16 cellular contexts compared by ENCODE assay signal in genomic region chr12:27573972-27574371, GRCh38. TPM values are rescaled to one million over a fixed set of nuclear protein-coding genes. Genes with fewer than 3 reads are reported as not detected.
DNase-seq lines count a peak whose midpoint lies in the region; ATAC-seq, FAIRE-seq and TF ChIP-seq lines count a peak whose summit lies in the region.
"Had no signal": no experiment of that assay in that cellular context is flagged by ENCODE, and none has a peak within 500 bp of the region (broad histone marks: within the 10 kb centered on the region; RNA-seq: fewer than 3 reads in every experiment).

No MANE protein-coding gene starts in this region.

- no peaks in the 10 kb centered on the region for H4K20me1 ChIP-seq in hepatocyte (ENCODE audit: insufficient read depth, poor library complexity, severe bottlenecking)

- TF ChIP-seq CTCF in epithelial cell of esophagus (IDR thresholded peaks at IDR 0.05; ENCODE audit: insufficient read depth, low read depth, low read length, missing control alignments) (no peak), psoas muscle (IDR thresholded peaks at IDR 0.05) (no peak), hepatocyte (IDR thresholded peaks at IDR 0.05; ENCODE audit: poor library complexity) (no peak)

- peak; percentile 98 for FAIRE-seq in RCC 7860 (lab: Jason Lieb, UNC)

- H3K9me2 ChIP-seq in hepatocyte (replicated peaks; ENCODE audit: insufficient read depth): no peaks in the 10 kb centered on the region

- H3K27ac ChIP-seq in psoas muscle (peak overlapping the region; percentile 14), hepatocyte (no peak overlapping the region)
- no peak overlapping the region for H3K27ac ChIP-seq in naive thymus-derived CD4-positive, alpha-beta T cell (ENCODE audit: low read depth, low read length)
- H3K27ac ChIP-seq: prostate gland, uterus had no signal

- peaks cover 0 to 11% (median 3%) of the 10 kb centered on the region in 5 donors for H3K36me3 Mint-ChIP-seq in naive thymus-derived CD4-positive, alpha-beta T cell

- H3K4me1 Mint-ChIP-seq in naive thymus-derived CD4-positive, alpha-beta T cell: peaks cover 0 to 11% (median 0%) of the 10 kb centered on the region in 7 donors

- no peak overlapping the region for H3K4me2 ChIP-seq in hepatocyte

- H3K4me3 Mint-ChIP-seq in naive thymus-derived CD4-positive, alpha-beta T cell: no peak overlapping the region

- no peaks in the 10 kb centered on the region for H3K27me3 Mint-ChIP-seq in naive thymus-derived CD4-positive, alpha-beta T cell

- CTCF ChIA-PET in naive thymus-derived CD4-positive, alpha-beta T cell (lab: Charles Lee): interaction anchor here (1.7 kb wide), 1 partner anchor 140 kb away, joined by 5 read pairs; no protein-coding TSS in a partner anchor

- H2AFZ ChIP-seq in hepatocyte: no peak overlapping the region

- H3K27ac Mint-ChIP-seq in naive thymus-derived CD4-positive, alpha-beta T cell: no peak overlapping the region

- no peaks in the 10 kb centered on the region for H3K9me3 Mint-ChIP-seq in naive thymus-derived CD4-positive, alpha-beta T cell

- no peaks in the 10 kb centered on the region for H3K27me3 ChIP-seq in psoas muscle (ENCODE audit: insufficient read depth in 3 of 3, low read length in 2 of 3)
- H3K27me3 ChIP-seq in naive thymus-derived CD4-positive, alpha-beta T cell (ENCODE audit: control insufficient read depth in 2 of 2, insufficient read depth in 2 of 2, low read length in 2 of 2): no peaks in the 10 kb centered on the region
- no peaks in the 10 kb centered on the region for H3K27me3 ChIP-seq in hepatocyte
- H3K27me3 ChIP-seq: uterus had no signal

- POLR2A ChIA-PET in naive thymus-derived CD4-positive, alpha-beta T cell (lab: Charles Lee): no interaction called here

- ATAC-seq in psoas muscle: no peak
- no peak for ATAC-seq in GM18511 (IDR thresholded peaks at IDR 0.05; ENCODE audit: unreplicated experiment)
- ATAC-seq in naive thymus-derived CD4-positive, alpha-beta T cell: no peak
- ATAC-seq: left lobe of liver had no signal

- H3K79me2 ChIP-seq in hepatocyte: peaks cover 46% of the 10 kb centered on the region

- intact Hi-C loops in psoas muscle (cut with DNase I): no loop called here
- intact Hi-C loops in naive thymus-derived CD4-positive, alpha-beta T cell (cut with micrococcal nuclease): no loop called here

- no peaks in the 10 kb centered on the region for H3K9me3 ChIP-seq in psoas muscle
- H3K9me3 ChIP-seq in naive thymus-derived CD4-positive, alpha-beta T cell (ENCODE audit: control insufficient read depth in 2 of 3, low read length in 3 of 3): no peaks in the 10 kb centered on the region
- H3K9me3 ChIP-seq in hepatocyte (ENCODE audit: low read depth): no peaks in the 10 kb centered on the region
- H3K9me3 ChIP-seq: prostate gland, uterus had no signal

- peak; percentile 87 for DNase-seq in GM04503 (ENCODE audit: low read depth)
- peak; percentile 95 for DNase-seq in RCC 7860 (ENCODE audit: low spot score)
- peak; percentile 36 for DNase-seq in epithelial cell of esophagus (ENCODE audit: low read depth)
- DNase-seq in psoas muscle: no peak
- DNase-seq in naive thymus-derived CD4-positive, alpha-beta T cell: no peak
- no peak for DNase-seq in amniotic stem cell (lab: John Stamatoyannopoulos, UW)
- DNase-seq in hepatocyte (ENCODE audit: low spot score): no peak
- DNase-seq: activated CD4-positive, CD25-positive, alpha-beta regulatory T cell treated with anti-CD3 and anti-CD28 coated beads, Interleukin-2, amount 50 U/mL, for 72 hours; activated effector memory CD4-positive, alpha-beta T cell treated with anti-CD3 and anti-CD28 coated beads, Interleukin-2, amount 50 U/mL, for 16 hours; DMS79 treated with DMSO at 0.1 percent for 48 hours; H7; NCI-H1930; uterus had no signal

- H3K4me3 ChIP-seq in epithelial cell of esophagus (ENCODE audit: low read length): no peak overlapping the region
- no peak overlapping the region for H3K4me3 ChIP-seq in psoas muscle
- no peak overlapping the region for H3K4me3 ChIP-seq in naive thymus-derived CD4-positive, alpha-beta T cell (ENCODE audit: low read length)
- no peak overlapping the region for H3K4me3 ChIP-seq in hepatocyte
- H3K4me3 ChIP-seq: prostate gland, uterus had no signal

- H3K4me1 ChIP-seq in psoas muscle (peaks cover 19% of the 10 kb centered on the region), hepatocyte (ENCODE audit: insufficient read depth) (no peaks in the 10 kb centered on the region)
- H3K4me1 ChIP-seq in naive thymus-derived CD4-positive, alpha-beta T cell (ENCODE audit: control insufficient read depth in 2 of 2, insufficient read depth in 2 of 2, low read length in 2 of 2): no peaks in the 10 kb centered on the region
- H3K4me1 ChIP-seq: prostate gland had no signal

- WGBS in psoas muscle, 3 donors: 47 to 59% (median 51%) methylated on average over 3 of the region's 3 CpGs
- 90% methylated on average over 3 of the region's 3 CpGs for WGBS in hepatocyte (ENCODE audit: low lambda C conversion rate, missing lambda C conversion rate)

- H3K36me3 ChIP-seq in psoas muscle (ENCODE audit: insufficient read depth in 1 of 2, low read depth in 1 of 2) (peaks cover 0 to 6% of the 10 kb centered on the region in 2 donors), hepatocyte (replicated peaks; ENCODE audit: insufficient read depth, low read depth) (no peaks in the 10 kb centered on the region)
- H3K36me3 ChIP-seq in naive thymus-derived CD4-positive, alpha-beta T cell (ENCODE audit: control insufficient read depth in 2 of 3, insufficient read depth in 3 of 3, low read length in 3 of 3): no peaks in the 10 kb centered on the region
- H3K36me3 ChIP-seq: prostate gland, uterus had no signal

RNA-seq across cellular contexts. Expression of gene PPFIBP1, which starts 50.0 kb away (rescaled TPM):
- total RNA-seq in psoas muscle: 10 to 100 TPM; 28.3 to 63.1 (median 29.6) TPM
- 10 to 100 TPM in 1 of 3 donors, 1 to 10 TPM in 2; 5.9 to 11.2 (median 6.3) TPM for polyA plus RNA-seq in psoas muscle
- total RNA-seq in naive thymus-derived CD4-positive, alpha-beta T cell: 10 to 100 TPM in 1 of 5 experiments, 1 to 10 TPM in 4; 3.3 to 29.2 (median 7.5) TPM
- polyA plus RNA-seq in naive thymus-derived CD4-positive, alpha-beta T cell: 1 to 10 TPM; 2.7 to 3.4 TPM
- total RNA-seq in hepatocyte: 38.6 and 42.4 TPM in 2 replicates
- 23.9 and 26.1 TPM in 2 replicates for polyA plus RNA-seq in hepatocyte

Comparison
In these comparisons a context has a peak if more than half of its experiments do, and no peak if none do; other contexts are left out.
1. DNase-seq: peak in GM04503 (single experiment), RCC 7860 (single experiment) and epithelial cell of esophagus (single experiment); none in psoas muscle (0 of 2), naive thymus-derived CD4-positive, alpha-beta T cell (0 of 9), amniotic stem cell (single experiment) and hepatocyte (single experiment).